ENCODE assay signal across 24 cellular contexts in genomic region chr9:110947645-110948044, GRCh38.
"Had no signal": no experiment of that assay in that cellular context is flagged by ENCODE, and none has a peak within 500 bp of the region (broad histone marks: within the 10 kb centered on the region; RNA-seq: fewer than 3 reads in every experiment).

No MANE protein-coding gene starts in this region.

- H3K27me3 Mint-ChIP-seq: activated CD4-positive, alpha-beta T cell treated with anti-CD3 and anti-CD28 coated beads, Interleukin-2, amount 10 ng/mL, durations not matched to agents 7 days and 5 days; activated T-cell treated with anti-CD3 and anti-CD28 coated beads, Interleukin-2, amount 50 U/mL, for 24 hours; type B pancreatic cell had no signal

- H3K4me1 Mint-ChIP-seq: activated CD4-positive, alpha-beta T cell treated with anti-CD3 and anti-CD28 coated beads, Interleukin-2, amount 10 ng/mL, durations not matched to agents 7 days and 5 days; stimulated activated effector memory CD8-positive, alpha-beta T cell treated with anti-CD3 and anti-CD28 coated beads, Interleukin-12 subunit alpha, Interleukin-12 subunit beta, amount 100 ng/mL, for 72 hours had no signal

- DNase-seq: activated CD4-positive, alpha-beta T cell treated with anti-CD3 and anti-CD28 coated beads, Interleukin-2, amount 10 ng/mL, durations not matched to agents 7 days and 5 days; activated CD8-positive, alpha-beta T cell treated with anti-CD3 and anti-CD28 coated beads, Interleukin-2, amount 10 ng/mL, durations not matched to agents 7 days and 5 days; activated naive CD4-positive, alpha-beta T cell treated with anti-CD3 and anti-CD28 coated beads for 36 hours; activated T-cell treated with anti-CD3 and anti-CD28 coated beads, Interleukin-2, amount 50 U/mL, for 24 hours; aorta; brain microvascular endothelial cell; central memory CD4-positive, alpha-beta T cell; endodermal cell; foreskin fibroblast; glutamatergic neuron; hippocampal formation; left cardiac atrium; lower lobe of right lung; stimulated activated CD4-positive, alpha-beta T cell treated with anti-CD3 and anti-CD28 coated beads, Interleukin-4, amount 100 ng/mL, for 24 hours; stomach; T-helper 9 cell; testis had no signal

- H3K36me3 ChIP-seq: brain microvascular endothelial cell, lower lobe of right lung, stomach had no signal

- H3K9me3 Mint-ChIP-seq: endodermal cell, type B pancreatic cell had no signal

- H3K27ac Mint-ChIP-seq: activated CD4-positive, alpha-beta T cell treated with anti-CD3 and anti-CD28 coated beads, Interleukin-2, amount 10 ng/mL, durations not matched to agents 7 days and 5 days; activated CD8-positive, alpha-beta T cell treated with anti-CD3 and anti-CD28 coated beads, Interleukin-2, amount 10 ng/mL, durations not matched to agents 7 days and 5 days; activated naive CD4-positive, alpha-beta T cell treated with anti-CD3 and anti-CD28 coated beads for 36 hours; activated T-cell treated with anti-CD3 and anti-CD28 coated beads, Interleukin-2, amount 50 U/mL, for 24 hours; activated T-helper 2 cell treated with anti-CD3 and anti-CD28 coated beads, Interferon-gamma antibody, Interleukin-2, Interleukin-4, amounts not matched to agents 10 μg/mL and 5 μg/mL and 100 μg/mL, durations not matched to agents 14 hours and 24 hours and 36 hours; endodermal cell; nephron; stimulated activated effector memory CD8-positive, alpha-beta T cell treated with anti-CD3 and anti-CD28 coated beads, Interleukin-12 subunit alpha, Interleukin-12 subunit beta, amount 100 ng/mL, for 72 hours; type B pancreatic cell had no signal

- ATAC-seq: activated CD4-positive, CD25-positive, alpha-beta regulatory T cell treated with anti-CD3 and anti-CD28 coated beads, Interleukin-2, amount 50 U/mL, for 24 hours; activated CD8-positive, alpha-beta T cell treated with anti-CD3 and anti-CD28 coated beads, Interleukin-2, amount 10 ng/mL, durations not matched to agents 7 days and 5 days; left cardiac atrium; lower lobe of right lung; sciatic nerve; stimulated activated effector memory CD8-positive, alpha-beta T cell treated with anti-CD3 and anti-CD28 coated beads, Interleukin-12 subunit alpha, Interleukin-12 subunit beta, amount 100 ng/mL, for 72 hours had no signal

- H3K4me3 Mint-ChIP-seq: activated CD4-positive, alpha-beta T cell treated with anti-CD3 and anti-CD28 coated beads, Interleukin-2, amount 10 ng/mL, durations not matched to agents 7 days and 5 days; activated CD8-positive, alpha-beta T cell treated with anti-CD3 and anti-CD28 coated beads, Interleukin-2, amount 10 ng/mL, durations not matched to agents 7 days and 5 days; activated naive CD4-positive, alpha-beta T cell treated with anti-CD3 and anti-CD28 coated beads for 36 hours; activated T-cell treated with anti-CD3 and anti-CD28 coated beads, Interleukin-2, amount 50 U/mL, for 24 hours; endodermal cell; nephron; stimulated activated effector memory CD8-positive, alpha-beta T cell treated with anti-CD3 and anti-CD28 coated beads, Interleukin-12 subunit alpha, Interleukin-12 subunit beta, amount 100 ng/mL, for 72 hours; type B pancreatic cell had no signal

- H3K36me3 Mint-ChIP-seq: stimulated activated effector memory CD8-positive, alpha-beta T cell treated with anti-CD3 and anti-CD28 coated beads, Interleukin-12 subunit alpha, Interleukin-12 subunit beta, amount 100 ng/mL, for 72 hours had no signal

- H3K4me1 ChIP-seq: testis had no signal

- H3K4me3 ChIP-seq: lower lobe of right lung, smooth muscle cell, stomach, testis had no signal

- H3K9me3 ChIP-seq: lower lobe of right lung, stomach, testis had no signal
